In genomic region chr1:51235611-51236547, GRCh38 we compare ENCODE assay signal across 8 cellular contexts. TPM values are rescaled to one million over a fixed set of nuclear protein-coding genes. Genes with fewer than 3 reads are reported as not detected.
A peak's percentile ranks its signal among the peaks of the same experiment; 100 is the strongest.
DNase-seq lines count a peak whose midpoint lies in the region; ATAC-seq and TF ChIP-seq lines count a peak whose summit lies in the region.

RNF11 (plus strand) TSS chr1:51236273; CDS start chr1:51236757, 484 bp downstream.

- H3K27me3 Mint-ChIP-seq in activated B cell treated with CpG ODN at 0.5 μM for 24 hours (peaks cover 4% of the 10 kb centered on the region), immature natural killer cell (ENCODE audit: low read depth in 3 of 3) (peaks cover 4 to 8% (median 6%) of the 10 kb centered on the region in 3 donors)

- ATAC-seq in GM18907 (IDR thresholded peaks at IDR 0.05; ENCODE audit: unreplicated experiment): peak; percentile 87
- ATAC-seq in HG03139 (IDR thresholded peaks at IDR 0.05; ENCODE audit: unreplicated experiment): peak; percentile 79
- peak; percentile 74 for ATAC-seq in activated B cell treated with CpG ODN at 0.5 μM for 24 hours (ENCODE audit: low read depth)

- H3K4me3 ChIP-seq in AG04449 (ENCODE audit: low read depth, low read length): peak within 1 kb of the TSS; percentile 96
- peak within 1 kb of the TSS; percentile 67 to 98 for H3K4me3 ChIP-seq in cardiac fibroblast (replicated peaks in 1 of 2; ENCODE audit: low read depth in 2 of 2, low read length in 2 of 2)

- H3K4me1 Mint-ChIP-seq in activated B cell treated with CpG ODN at 0.5 μM for 24 hours (peaks cover 24% of the 10 kb centered on the region), immature natural killer cell (peaks cover 14 to 34% of the 10 kb centered on the region in 2 donors)

- peak; percentile 21 for DNase-seq in AG04449 (ENCODE audit: low read depth, low spot score)
- DNase-seq in NCI-H2227 (lab: John Stamatoyannopoulos, UW; ENCODE audit: unreplicated experiment): peak; percentile 95
- peak; percentile 94 for DNase-seq in activated B cell treated with CpG ODN at 0.5 μM for 24 hours
- DNase-seq in cardiac fibroblast (ENCODE audit: low read depth in 2 of 2): peak; percentile 87 to 92
- peak; percentile 92 to 93 (median 93) for DNase-seq in immature natural killer cell
- peak; percentile 75 for DNase-seq in smooth muscle cell of the brain vasculature (ENCODE audit: low read depth, low spot score)

- TF ChIP-seq CTCF in AG04449 (IDR thresholded peaks at IDR 0.05; ENCODE audit: insufficient read depth, low read length, missing control alignments) (no peak), activated B cell treated with CpG ODN at 0.5 μM for 24 hours (IDR thresholded peaks at IDR 0.05) (no peak), cardiac fibroblast (IDR thresholded peaks at IDR 0.05; ENCODE audit: low read depth, low read length) (no peak)

- peak within 1 kb of the TSS; percentile 93 for H3K27ac Mint-ChIP-seq in activated B cell treated with CpG ODN at 0.5 μM for 24 hours
- H3K27ac Mint-ChIP-seq in immature natural killer cell: peak within 1 kb of the TSS in 5 of 6 donors; percentile 94 to 98 (median 97)

- POLR2A ChIA-PET in AG04449 (lab: Yijun Ruan, JAX): interaction anchor here (0.6 to 1.2 kb wide), 6 partner anchors 10 to 268 kb away, joined by 3 to 7 read pairs (median 4); no protein-coding TSS in a partner anchor
- POLR2A ChIA-PET in activated B cell treated with CpG ODN at 0.5 μM for 24 hours (lab: Charles Lee): interaction anchor here (0.6 to 2.5 kb wide), 8 partner anchors 15 to 759 kb away, joined by 3 to 18 read pairs (median 4); no protein-coding TSS in a partner anchor

- CTCF ChIA-PET in AG04449 (lab: Yijun Ruan, JAX): interaction anchor here (2.0 to 2.3 kb wide), 2 partner anchors 45 to 61 kb away, joined by 7 to 8 read pairs; no protein-coding TSS in a partner anchor
- CTCF ChIA-PET in activated B cell treated with CpG ODN at 0.5 μM for 24 hours (lab: Charles Lee): interaction anchor here (1.0 to 1.9 kb wide), 2 partner anchors 47 to 61 kb away, joined by 4 to 5 read pairs; no protein-coding TSS in a partner anchor

- H3K4me3 Mint-ChIP-seq in activated B cell treated with CpG ODN at 0.5 μM for 24 hours (peak within 1 kb of the TSS; percentile 92), immature natural killer cell (peak within 1 kb of the TSS; percentile 90 to 98 (median 95))

- H3K9me3 Mint-ChIP-seq in activated B cell treated with CpG ODN at 0.5 μM for 24 hours: no peaks in the 10 kb centered on the region
- H3K9me3 Mint-ChIP-seq in immature natural killer cell: no peaks in the 10 kb centered on the region

- H3K36me3 Mint-ChIP-seq in activated B cell treated with CpG ODN at 0.5 μM for 24 hours (ENCODE audit: low read depth): peaks cover 4% of the 10 kb centered on the region
- H3K36me3 Mint-ChIP-seq in immature natural killer cell: no peaks in the 10 kb centered on the region

- intact Hi-C loops in activated B cell treated with CpG ODN at 0.5 μM for 24 hours (cut with micrococcal nuclease): loop anchor here (1.0 to 10.0 kb wide), 9 partner anchors 32 to 821 kb away; partner anchors contain the start of genes BTF3L4, EPS15, FAF1 and NRDC

RNA-seq across cellular contexts. Expression of gene RNF11, which starts in this region (rescaled TPM):
- total RNA-seq in activated B cell treated with CpG ODN at 0.5 μM for 24 hours: 15.3 and 17.1 TPM in 2 replicates
- 10 to 100 TPM; 32.7 to 52.4 (median 38.0) TPM for polyA plus RNA-seq in immature natural killer cell

Comparison
In these comparisons a context has a peak if more than half of its experiments do, and no peak if none do; other contexts are left out.
1. Peak in every context shown above with its lines: DNase-seq, ATAC-seq and H3K4me3 ChIP-seq.
2. DNase-seq: peak in every context shown above with its lines; median percentile 95 in NCI-H2227; 94 in activated B cell treated with CpG ODN at 0.5 μM for 24 hours; 93 in immature natural killer cell; 90 in cardiac fibroblast; 75 in smooth muscle cell of the brain vasculature; 21 in AG04449.